ENCODE assay signal across 24 cellular contexts in genomic region chr1:153058154-153058553, GRCh38. TPM values are rescaled to one million over a fixed set of nuclear protein-coding genes. Genes with fewer than 3 reads are reported as not detected.
A peak's percentile ranks its signal among the peaks of the same experiment; 100 is the strongest.
DNase-seq lines count a peak whose midpoint lies in the region; ATAC-seq and TF ChIP-seq lines count a peak whose summit lies in the region.
"Had no signal": no experiment of that assay in that cellular context is flagged by ENCODE, and none has a peak within 500 bp of the region (broad histone marks: within the 10 kb centered on the region; RNA-seq: fewer than 3 reads in every experiment).

No MANE protein-coding gene starts in this region.

- H3K4me1 ChIP-seq in BLaER1 treated with 17β-estradiol and CSF1 and Interleukin-3, amounts not matched to agents 10 nM and 100 nM: peaks cover 16 to 39% (median 20%) of the 10 kb centered on the region in 10 experiments
- no peaks in the 10 kb centered on the region for H3K4me1 ChIP-seq in CD4-positive, alpha-beta memory T cell (ENCODE audit: insufficient read depth, low read length)
- H3K4me1 ChIP-seq: vagina had no signal

- peak overlapping the region in 1 of 11 experiments; percentile 46; a peak in 2 of 22 replicates for H3K27ac ChIP-seq in BLaER1 treated with 17β-estradiol and CSF1 and Interleukin-3, amounts not matched to agents 10 nM and 100 nM
- H3K27ac ChIP-seq in CD4-positive, alpha-beta memory T cell (ENCODE audit: low read depth, low read length): no peak overlapping the region
- H3K27ac ChIP-seq: thoracic aorta, vagina, WERI-Rb-1 had no signal

- H3K9me3 ChIP-seq in BLaER1 treated with 17β-estradiol and CSF1 and Interleukin-3, amounts not matched to agents 10 nM and 100 nM (replicated peaks in 1 of 11): peaks cover 0 to 8% (median 4%) of the 10 kb centered on the region in 11 experiments; a peak in 8 of 22 replicates
- no peaks in the 10 kb centered on the region for H3K9me3 ChIP-seq in CD4-positive, alpha-beta memory T cell (ENCODE audit: control insufficient read depth in 1 of 2, low read length in 2 of 2)
- H3K9me3 ChIP-seq: thoracic aorta, vagina had no signal

- peaks cover 9 to 16% of the 10 kb centered on the region in 2 donors for H3K27me3 Mint-ChIP-seq in CD4-positive, alpha-beta memory T cell

- H3K27me3 ChIP-seq in BLaER1 treated with 17β-estradiol and CSF1 and Interleukin-3, amounts not matched to agents 10 nM and 100 nM: peaks cover 0 to 26% (median 0%) of the 10 kb centered on the region in 11 experiments; a peak in 2 of 22 replicates
- peaks cover 4% of the 10 kb centered on the region for H3K27me3 ChIP-seq in CD4-positive, alpha-beta memory T cell (ENCODE audit: insufficient read depth, low read length)
- H3K27me3 ChIP-seq: vagina had no signal

- CTCF ChIA-PET in CD4-positive, alpha-beta memory T cell (lab: Charles Lee; ENCODE audit: partially characterized antibody): no interaction called here

- peak overlapping the region in 9 of 11 experiments; percentile 40 to 74 (median 68); a peak in 14 of 22 replicates for H3K4me2 ChIP-seq in BLaER1 treated with 17β-estradiol and CSF1 and Interleukin-3, amounts not matched to agents 10 nM and 100 nM

- H3K9ac ChIP-seq in BLaER1 treated with 17β-estradiol and CSF1 and Interleukin-3, amounts not matched to agents 10 nM and 100 nM: no peak overlapping the region

- no peak overlapping the region for H3K4me3 Mint-ChIP-seq in CD4-positive, alpha-beta memory T cell
- H3K4me3 Mint-ChIP-seq: activated CD4-positive, alpha-beta T cell treated with anti-CD3 and anti-CD28 coated beads, Interleukin-2, amount 10 ng/mL, durations not matched to agents 7 days and 5 days; activated CD8-positive, alpha-beta memory T cell treated with anti-CD3 and anti-CD28 coated beads, Interleukin-2, amount 10 ng/mL, durations not matched to agents 7 days and 5 days; dendritic cell treated with granulocyte-macrophage colony-stimulating factor and Interleukin-4, amounts not matched to agents 40 ng/mL and 50 ng/mL, for 4 days; H9; T-helper 1 cell treated with Interleukin-12 subunit alpha and Interleukin-12 subunit beta and Interleukin-4 antibody, amounts not matched to agents 30 μg/mL and 1 μg/mL, for 36 hours had no signal

- POLR2A ChIA-PET in CD4-positive, alpha-beta memory T cell (lab: Charles Lee; ENCODE audit: partially characterized antibody): no interaction called here

- intact Hi-C loops in CD4-positive, alpha-beta memory T cell (cut with micrococcal nuclease): no loop called here

- H3K36me3 Mint-ChIP-seq in CD4-positive, alpha-beta memory T cell: no peaks in the 10 kb centered on the region
- H3K36me3 Mint-ChIP-seq: activated CD8-positive, alpha-beta memory T cell treated with anti-CD3 and anti-CD28 coated beads, Interleukin-2, amount 10 ng/mL, durations not matched to agents 7 days and 5 days had no signal

- H3K4me3 ChIP-seq in BLaER1 treated with 17β-estradiol and CSF1 and Interleukin-3, amounts not matched to agents 10 nM and 100 nM: no peak overlapping the region
- H3K4me3 ChIP-seq in LNCaP clone FGC (ENCODE audit: low read depth, low read length): no peak overlapping the region
- H3K4me3 ChIP-seq in CD4-positive, alpha-beta memory T cell (ENCODE audit: low read length in 2 of 2): no peak overlapping the region
- H3K4me3 ChIP-seq: thoracic aorta, vagina had no signal

- no peaks in the 10 kb centered on the region for H3K36me3 ChIP-seq in BLaER1 treated with 17β-estradiol and CSF1 and Interleukin-3, amounts not matched to agents 10 nM and 100 nM
- no peaks in the 10 kb centered on the region for H3K36me3 ChIP-seq in CD4-positive, alpha-beta memory T cell (ENCODE audit: insufficient read depth, low read length)
- H3K36me3 ChIP-seq: thoracic aorta, vagina, WERI-Rb-1 had no signal

- peak; percentile 25; the same call in 1 of the 2 replicates for TF ChIP-seq CTCF in LNCaP clone FGC (IDR thresholded peaks at IDR 0.05; ENCODE audit: control insufficient read depth, extremely low read depth, insufficient read depth)

- ATAC-seq in SK-N-SH treated with all-trans-retinoic acid at 6 μM for 48 hours (peak; percentile 61; the same call in 1 of the 3 replicates), GM19455 (IDR thresholded peaks at IDR 0.05; ENCODE audit: unreplicated experiment) (no peak)
- ATAC-seq: activated CD8-positive, alpha-beta memory T cell treated with anti-CD3 and anti-CD28 coated beads, Interleukin-2, amount 10 ng/mL, durations not matched to agents 7 days and 5 days had no signal

- DNase-seq in LNCaP clone FGC (ENCODE audit: low read depth) (no peak), SKM-1 treated with dmso at 0.1 percent for 144 hours (lab: John Stamatoyannopoulos, UW; ENCODE audit: unreplicated experiment) (no peak)
- DNase-seq in CD4-positive, alpha-beta memory T cell: no peak
- DNase-seq: activated CD4-positive, alpha-beta T cell treated with anti-CD3 and anti-CD28 coated beads, Interleukin-2, amount 10 ng/mL, durations not matched to agents 7 days and 5 days; activated CD8-positive, alpha-beta memory T cell treated with anti-CD3 and anti-CD28 coated beads, Interleukin-2, amount 10 ng/mL, durations not matched to agents 7 days and 5 days; activated naive CD4-positive, alpha-beta T cell treated with anti-CD3 and anti-CD28 coated beads, Interleukin-2, amount 50 U/mL, for 16 hours; C1 segment of cervical spinal cord; EL; glutamatergic neuron; H9; NCI-H187 treated with DMSO at 0.1 percent for 48 hours; occipital lobe; retina; stimulated activated CD4-positive, alpha-beta T cell treated with anti-CD3 and anti-CD28 coated beads, Interleukin-2, amount 100 ng/mL, for 48 hours; stimulated activated naive CD4-positive, alpha-beta T cell treated with Interleukin-2 at 50 U/mL for 16 hours; WERI-Rb-1 had no signal

- no peak overlapping the region for H3K27ac Mint-ChIP-seq in CD4-positive, alpha-beta memory T cell
- H3K27ac Mint-ChIP-seq: activated CD4-positive, alpha-beta T cell treated with anti-CD3 and anti-CD28 coated beads, Interleukin-2, amount 10 ng/mL, durations not matched to agents 7 days and 5 days; activated CD8-positive, alpha-beta memory T cell treated with anti-CD3 and anti-CD28 coated beads, Interleukin-2, amount 10 ng/mL, durations not matched to agents 7 days and 5 days; dendritic cell treated with granulocyte-macrophage colony-stimulating factor and Interleukin-4, amounts not matched to agents 40 ng/mL and 50 ng/mL, for 4 days; H9; T-helper 1 cell treated with Interleukin-12 subunit alpha and Interleukin-12 subunit beta and Interleukin-4 antibody, amounts not matched to agents 30 μg/mL and 1 μg/mL, for 36 hours had no signal

- H3K4me1 Mint-ChIP-seq in CD4-positive, alpha-beta memory T cell: no peaks in the 10 kb centered on the region
- H3K4me1 Mint-ChIP-seq: activated CD4-positive, alpha-beta T cell treated with anti-CD3 and anti-CD28 coated beads, Interleukin-2, amount 10 ng/mL, durations not matched to agents 7 days and 5 days; activated CD8-positive, alpha-beta memory T cell treated with anti-CD3 and anti-CD28 coated beads, Interleukin-2, amount 10 ng/mL, durations not matched to agents 7 days and 5 days had no signal

- H3K9me3 Mint-ChIP-seq in CD4-positive, alpha-beta memory T cell: no peaks in the 10 kb centered on the region
- H3K9me3 Mint-ChIP-seq: activated CD4-positive, alpha-beta T cell treated with anti-CD3 and anti-CD28 coated beads, Interleukin-2, amount 10 ng/mL, durations not matched to agents 7 days and 5 days; dendritic cell treated with granulocyte-macrophage colony-stimulating factor and Interleukin-4, amounts not matched to agents 40 ng/mL and 50 ng/mL, for 4 days; T-helper 1 cell treated with Interleukin-12 subunit alpha and Interleukin-12 subunit beta and Interleukin-4 antibody, amounts not matched to agents 30 μg/mL and 1 μg/mL, for 36 hours had no signal

- no peaks in the 10 kb centered on the region for H4K20me1 ChIP-seq in BLaER1 treated with 17β-estradiol and CSF1 and Interleukin-3, amounts not matched to agents 10 nM and 100 nM

TF ChIP-seq in SK-N-SH treated with all-trans-retinoic acid at 6 μM for 48 hours, 23 proteins besides CTCF, POLR2A, EP300 and RAD21:
- no peak for TF ChIP-seq ZNF8 (CRISPR knock-in tag; IDR thresholded peaks at IDR 0.05)

RNA-seq across cellular contexts. Expression of gene SPRR2A, which starts 0.8 kb away (rescaled TPM):
- total RNA-seq in CD4-positive, alpha-beta memory T cell: not detected
- polyA plus RNA-seq in CD4-positive, alpha-beta memory T cell: not detected
- total RNA-seq: activated CD4-positive, alpha-beta T cell treated with anti-CD3 and anti-CD28 coated beads, Interleukin-2, amount 10 ng/mL, durations not matched to agents 7 days and 5 days; activated CD8-positive, alpha-beta memory T cell treated with anti-CD3 and anti-CD28 coated beads, Interleukin-2, amount 10 ng/mL, durations not matched to agents 7 days and 5 days; cardiac septum; H9; occipital lobe; thoracic aorta had no signal

RNA-seq across cellular contexts. Expression of gene SPRR2B, which starts 13.3 kb away (rescaled TPM):
- total RNA-seq in CD4-positive, alpha-beta memory T cell: not detected
- not detected for polyA plus RNA-seq in CD4-positive, alpha-beta memory T cell
- total RNA-seq: activated CD4-positive, alpha-beta T cell treated with anti-CD3 and anti-CD28 coated beads, Interleukin-2, amount 10 ng/mL, durations not matched to agents 7 days and 5 days; activated CD8-positive, alpha-beta memory T cell treated with anti-CD3 and anti-CD28 coated beads, Interleukin-2, amount 10 ng/mL, durations not matched to agents 7 days and 5 days; cardiac septum; H9; occipital lobe; thoracic aorta; vagina had no signal

RNA-seq across cellular contexts. Expression of gene SPRR2D, which starts 17.2 kb away (rescaled TPM):
- not detected for total RNA-seq in CD4-positive, alpha-beta memory T cell
- polyA plus RNA-seq in CD4-positive, alpha-beta memory T cell: not detected
- total RNA-seq: activated CD4-positive, alpha-beta T cell treated with anti-CD3 and anti-CD28 coated beads, Interleukin-2, amount 10 ng/mL, durations not matched to agents 7 days and 5 days; activated CD8-positive, alpha-beta memory T cell treated with anti-CD3 and anti-CD28 coated beads, Interleukin-2, amount 10 ng/mL, durations not matched to agents 7 days and 5 days; cardiac septum; H9; occipital lobe; thoracic aorta had no signal

RNA-seq across cellular contexts. Expression of gene SPRR1B, which starts 27.2 kb away (rescaled TPM):
- total RNA-seq in CD4-positive, alpha-beta memory T cell: not detected
- not detected for polyA plus RNA-seq in CD4-positive, alpha-beta memory T cell
- total RNA-seq: activated CD4-positive, alpha-beta T cell treated with anti-CD3 and anti-CD28 coated beads, Interleukin-2, amount 10 ng/mL, durations not matched to agents 7 days and 5 days; activated CD8-positive, alpha-beta memory T cell treated with anti-CD3 and anti-CD28 coated beads, Interleukin-2, amount 10 ng/mL, durations not matched to agents 7 days and 5 days; cardiac septum; H9; occipital lobe; thoracic aorta had no signal

RNA-seq across cellular contexts. Expression of gene SPRR2E, which starts 36.2 kb away (rescaled TPM):
- not detected for total RNA-seq in CD4-positive, alpha-beta memory T cell
- not detected for polyA plus RNA-seq in CD4-positive, alpha-beta memory T cell
- total RNA-seq: activated CD4-positive, alpha-beta T cell treated with anti-CD3 and anti-CD28 coated beads, Interleukin-2, amount 10 ng/mL, durations not matched to agents 7 days and 5 days; activated CD8-positive, alpha-beta memory T cell treated with anti-CD3 and anti-CD28 coated beads, Interleukin-2, amount 10 ng/mL, durations not matched to agents 7 days and 5 days; cardiac septum; H9; occipital lobe; thoracic aorta had no signal
